ENCODE assay signal across 8 cellular contexts in the genomic region with DNA sequence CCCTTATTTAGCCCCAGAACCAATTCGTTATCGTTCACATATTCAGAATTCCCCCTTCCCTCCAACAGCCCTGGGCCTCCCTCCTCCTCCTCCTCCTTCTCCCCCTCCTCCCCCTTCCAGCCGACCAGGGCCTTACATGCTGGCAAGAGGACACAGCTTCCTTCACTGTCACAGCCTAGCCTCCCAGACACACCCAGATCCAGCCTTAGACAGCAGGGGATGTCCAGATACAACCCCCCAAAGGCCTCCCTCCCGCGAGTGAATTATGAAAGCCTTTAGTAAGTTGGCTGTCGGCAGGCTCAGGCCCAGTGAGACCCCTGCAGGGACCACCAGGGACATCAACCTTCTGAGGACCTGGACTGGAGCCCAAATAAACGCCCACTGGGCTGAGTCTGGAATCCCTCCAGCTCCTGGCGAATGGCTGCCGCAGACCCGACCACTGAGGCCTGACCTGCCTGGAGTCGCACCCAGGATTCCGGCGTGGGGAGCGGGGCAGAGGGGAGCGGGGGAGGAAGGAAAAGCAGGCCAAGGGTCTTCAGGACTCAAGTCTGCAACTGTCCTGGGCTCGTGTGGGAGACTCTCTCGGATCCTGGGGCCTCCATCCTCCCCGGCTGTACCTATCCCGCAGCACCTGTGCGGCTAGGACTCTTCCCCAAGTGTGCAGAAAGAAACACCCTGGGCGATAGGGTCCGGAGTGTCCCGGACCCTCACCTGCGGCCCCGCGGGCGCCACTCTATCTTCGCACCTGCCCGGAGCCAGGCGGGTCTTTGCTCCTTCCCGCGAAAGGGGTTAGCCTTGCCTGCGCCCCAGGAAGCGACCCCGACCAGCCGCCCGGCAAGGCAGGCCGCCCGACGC. TPM values are rescaled to one million over a fixed set of nuclear protein-coding genes. Genes with fewer than 3 reads are reported as not detected.
DNase-seq lines count a peak whose midpoint lies in the region; ATAC-seq, FAIRE-seq and TF ChIP-seq lines count a peak whose summit lies in the region.

No MANE protein-coding gene starts in this region.

- H3K27me3 Mint-ChIP-seq in glutamatergic neuron (ENCODE audit: unreplicated experiment), result peaks cover 10% of the 10 kb centered on the region

- H2BK120ac ChIP-seq in neuronal stem cell (ENCODE audit: low read depth, low read length), result no peak overlapping the region

- no peaks in the 10 kb centered on the region for H3K36me3 ChIP-seq in neuronal stem cell (replicated peaks in 1 of 2; ENCODE audit: control insufficient read depth in 2 of 2, insufficient read depth in 2 of 2, low read length in 2 of 2)

- TF ChIP-seq CTCF in glutamatergic neuron (IDR thresholded peaks at IDR 0.05; ENCODE audit: partially characterized antibody, unreplicated experiment), result no peak
- no peak for TF ChIP-seq CTCF in GM20000 (IDR thresholded peaks at IDR 0.05; ENCODE audit: extremely low read depth, missing control alignments)

- no peak overlapping the region for H3K14ac ChIP-seq in neuronal stem cell (ENCODE audit: low read length)

- H3K18ac ChIP-seq in neuronal stem cell (ENCODE audit: low read length), result peak overlapping the region; percentile 81

- ATAC-seq in HG03571 (IDR thresholded peaks at IDR 0.05; ENCODE audit: unreplicated experiment), result peak; percentile 12

- peak overlapping the region; percentile 48 for H2AK5ac ChIP-seq in neuronal stem cell (ENCODE audit: low read depth, low read length)

- H3K27ac ChIP-seq in neuronal stem cell (replicated peaks; ENCODE audit: low read length), result no peak overlapping the region

- H3K4me3 Mint-ChIP-seq in glutamatergic neuron (ENCODE audit: unreplicated experiment), result peak overlapping the region; percentile 78

- DNase-seq in ACHN (peak; percentile 36), GM12892 (ENCODE audit: insufficient read length) (peak; percentile 51), glutamatergic neuron (peak; percentile 35), neuronal stem cell (ENCODE audit: low spot score) (no peak), COLO829 (ENCODE audit: low spot score) (no peak), GM20000 (ENCODE audit: low spot score) (no peak)
- DNase-seq in activated T-cell treated with anti-CD3 and anti-CD28 coated beads, Interleukin-2, amount 50 U/mL, for 48 hours, result peak; percentile 26 to 27

- H3K4me3 ChIP-seq in neuronal stem cell (ENCODE audit: low read length in 2 of 2), result peak overlapping the region; percentile 64 to 89

- H2BK15ac ChIP-seq in neuronal stem cell (ENCODE audit: low read length), result no peak overlapping the region

- no CpG with 5 or more reads among the region's 40 CpGs for WGBS in neuronal stem cell (ENCODE audit: extremely low coverage in 2 of 2, insufficient read length in 2 of 2, insufficient replicate concordance in 1 of 2), 2 donors

- H3K4me1 ChIP-seq in neuronal stem cell (ENCODE audit: control insufficient read depth in 2 of 2, insufficient read depth in 1 of 2, low read depth in 1 of 2, low read length in 2 of 2), result peaks cover 3 to 22% of the 10 kb centered on the region in 2 donors

- peak; percentile 30 for FAIRE-seq in GM12892 (lab: Jason Lieb, UNC)

- no peak for TF ChIP-seq POLR2A in GM12892 (IDR thresholded peaks at IDR 0.05; ENCODE audit: low read depth, low read length)

- H3K27ac Mint-ChIP-seq in glutamatergic neuron (ENCODE audit: unreplicated experiment), result no peak overlapping the region

- peaks cover 0 to 37% (median 21%) of the 10 kb centered on the region in 3 experiments for H3K27me3 ChIP-seq in neuronal stem cell (ENCODE audit: control insufficient read depth in 3 of 3, insufficient read depth in 3 of 3, low read depth in 1 of 3, low read length in 3 of 3)

- no peak overlapping the region for H3K23ac ChIP-seq in neuronal stem cell (ENCODE audit: low read depth, low read length, poor library complexity)

- H3K4ac ChIP-seq in neuronal stem cell (ENCODE audit: low read length), result no peak overlapping the region

- H2BK12ac ChIP-seq in neuronal stem cell (ENCODE audit: low read length), result no peak overlapping the region

- no peaks in the 10 kb centered on the region for H3K36me3 Mint-ChIP-seq in glutamatergic neuron (ENCODE audit: unreplicated experiment)

- no peak overlapping the region for H4K8ac ChIP-seq in neuronal stem cell (ENCODE audit: low read depth, low read length)

- H3K9me3 Mint-ChIP-seq in glutamatergic neuron (ENCODE audit: unreplicated experiment), result no peaks in the 10 kb centered on the region

- peak overlapping the region; percentile 86 for H3K4me2 ChIP-seq in neuronal stem cell (ENCODE audit: insufficient read depth, low read length, poor library complexity, severe bottlenecking)

- peaks cover 13% of the 10 kb centered on the region for H3K4me1 Mint-ChIP-seq in glutamatergic neuron (ENCODE audit: low read depth, unreplicated experiment)

- no peaks in the 10 kb centered on the region for H3K9me3 ChIP-seq in neuronal stem cell (replicated peaks in 1 of 2; ENCODE audit: control insufficient read depth in 2 of 2, insufficient read depth in 1 of 2, low read depth in 1 of 2, low read length in 2 of 2)

- in situ Hi-C loops in ACHN (cut with HindIII; ENCODE audit: low pct_ligation_motif_present, low pct_unique_long_range_greater_than_20kb, low sequenced_read_pairs), result no loop called here

- H2BK5ac ChIP-seq in neuronal stem cell (ENCODE audit: low read length), result peak overlapping the region; percentile 4

- peaks cover 16% of the 10 kb centered on the region for H3K79me1 ChIP-seq in neuronal stem cell (ENCODE audit: low read depth, low read length)

- peak overlapping the region; percentile 99 for H2AFZ ChIP-seq in neuronal stem cell (ENCODE audit: low read length)

- H4K91ac ChIP-seq in neuronal stem cell (ENCODE audit: low read depth, low read length, poor library complexity), result no peak overlapping the region

- peak overlapping the region; percentile 50 for H3K9ac ChIP-seq in neuronal stem cell (ENCODE audit: low read depth, low read length, poor library complexity)

RNA-seq across cellular contexts. Expression of gene SEPTIN8, which starts 0.7 kb away (rescaled TPM):
- 30.3 TPM for polyA plus RNA-seq in GM12892 (2012; ENCODE audit: missing spikeins)
- total RNA-seq in glutamatergic neuron (ENCODE audit: unreplicated experiment), result 26.9 TPM
- polyA plus RNA-seq in neuronal stem cell (2013, experiment 1 of 2), result 53.7 TPM
- polyA plus RNA-seq in neuronal stem cell (2013, experiment 2 of 2), result 53.2 TPM

RNA-seq across cellular contexts. Expression of gene CCNI2, which starts 29.1 kb away (rescaled TPM):
- 7.6 TPM for polyA plus RNA-seq in GM12892 (2012; ENCODE audit: missing spikeins)
- total RNA-seq in glutamatergic neuron (ENCODE audit: unreplicated experiment), result 0.17 TPM
- 0.17 TPM for polyA plus RNA-seq in neuronal stem cell (2013, experiment 1 of 2)
- 0.14 TPM for polyA plus RNA-seq in neuronal stem cell (2013, experiment 2 of 2)

RNA-seq across cellular contexts. Expression of gene SOWAHA, which starts 36.8 kb away (rescaled TPM):
- polyA plus RNA-seq in GM12892 (2012; ENCODE audit: missing spikeins), result 0.32 TPM
- total RNA-seq in glutamatergic neuron (ENCODE audit: unreplicated experiment), result 0.12 TPM
- polyA plus RNA-seq in neuronal stem cell (2013, experiment 1 of 2), result 0.03 TPM
- 0.01 TPM for polyA plus RNA-seq in neuronal stem cell (2013, experiment 2 of 2)

RNA-seq across cellular contexts. Expression of gene KIF3A, which starts 39.0 kb away (rescaled TPM):
- 21.4 TPM for polyA plus RNA-seq in GM12892 (2012; ENCODE audit: missing spikeins)
- total RNA-seq in glutamatergic neuron (ENCODE audit: unreplicated experiment), result 42.4 TPM
- polyA plus RNA-seq in neuronal stem cell (2013, experiment 1 of 2), result 15.7 TPM
- 17.9 TPM for polyA plus RNA-seq in neuronal stem cell (2013, experiment 2 of 2)

RNA-seq across cellular contexts. Expression of gene SHROOM1, which starts 54.1 kb away (rescaled TPM):
- polyA plus RNA-seq in GM12892 (2012; ENCODE audit: missing spikeins), result 2.9 TPM
- 5.1 TPM for total RNA-seq in glutamatergic neuron (ENCODE audit: unreplicated experiment)
- polyA plus RNA-seq in neuronal stem cell (2013, experiment 1 of 2), result 1.7 TPM
- 1.8 TPM for polyA plus RNA-seq in neuronal stem cell (2013, experiment 2 of 2)

Comparison
In these comparisons a context has a peak if more than half of its experiments do, and no peak if none do; other contexts are left out.
1. DNase-seq: peak in ACHN (single experiment), GM12892 (single experiment), activated T-cell treated with anti-CD3 and anti-CD28 coated beads, Interleukin-2, amount 50 U/mL, for 48 hours (2 of 2) and glutamatergic neuron (single experiment); none in neuronal stem cell (single experiment), COLO829 (single experiment) and GM20000 (single experiment).